8 cellular contexts compared by ENCODE assay signal in the genomic region with DNA sequence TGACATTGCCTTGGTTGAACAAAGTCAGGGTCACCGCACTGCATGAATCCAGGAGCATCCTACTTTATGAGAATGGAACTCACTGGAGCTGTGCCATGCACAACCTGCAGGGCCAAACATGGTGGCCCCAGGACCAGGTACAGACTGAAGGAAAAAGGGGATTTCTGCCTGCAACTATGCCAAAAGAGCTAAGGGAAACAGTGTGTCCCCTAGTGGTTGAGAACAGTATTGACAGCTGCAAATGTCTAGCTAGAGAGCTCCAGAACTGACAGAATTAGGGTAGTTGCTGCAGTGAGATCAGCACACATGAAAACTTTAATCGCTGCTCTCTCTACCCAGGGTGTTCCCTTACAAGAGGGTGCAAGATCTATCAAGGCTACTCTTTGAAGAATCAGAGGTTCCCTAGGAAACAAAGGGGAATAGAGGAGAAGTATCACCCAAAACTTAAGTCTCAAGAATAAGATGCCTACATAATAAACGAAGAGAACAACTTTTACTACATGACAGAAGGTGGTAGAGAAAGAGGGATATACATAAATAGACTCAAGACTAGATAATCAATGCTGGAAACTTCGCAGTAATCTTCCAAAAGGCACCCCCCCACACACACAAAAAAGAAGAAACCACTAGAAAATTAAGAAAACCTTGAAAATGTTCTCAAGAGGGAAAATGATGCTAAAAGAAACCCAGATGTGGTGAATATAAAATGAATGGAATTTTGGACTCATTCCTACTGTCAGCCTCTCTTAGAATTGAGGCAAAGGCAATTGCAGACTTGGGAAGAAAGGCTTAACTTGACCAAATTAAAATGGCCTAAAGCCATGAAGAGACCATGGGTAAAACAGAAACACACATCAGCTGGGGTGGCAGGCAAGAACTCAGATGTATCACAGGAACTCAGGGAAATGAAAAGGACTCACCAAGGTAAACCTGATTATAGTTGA. TPM values are rescaled to one million over a fixed set of nuclear protein-coding genes. Genes with fewer than 3 reads are reported as not detected.
DNase-seq lines count a peak whose midpoint lies in the region; ATAC-seq, FAIRE-seq and TF ChIP-seq lines count a peak whose summit lies in the region.

No MANE protein-coding gene starts in this region.

- TF ChIP-seq CTCF in A673 (conservative IDR thresholded peaks at IDR 0.05; ENCODE audit: low read depth, low read length) (peak; percentile 86), fibroblast of mammary gland (conservative IDR thresholded peaks at IDR 0.05; ENCODE audit: control insufficient read depth, insufficient read depth, low read depth, low read length) (peak; percentile 95), lower leg skin (IDR thresholded peaks at IDR 0.05) (no peak)

- DNase-seq in A673 (ENCODE audit: low spot score) (peak; percentile 47), KBM-7 (peak; percentile 51), fibroblast of mammary gland (ENCODE audit: low read depth) (peak; percentile 49), putamen (ENCODE audit: low spot score) (peak; percentile 8), GF-D8 (lab: John Stamatoyannopoulos, UW) (no peak), lower leg skin (ENCODE audit: low spot score in 2 of 2) (no peak)

- no TSS peak for BruUV-seq in A673 (replicated peaks; lab: Mats Ljungman, UMichigan)

- POLR2A ChIA-PET in A673 (lab: Charles Lee; ENCODE audit: low non-redundant PET) = no interaction called here

- WGBS in lower leg skin, 2 donors = 76 to 81% methylated on average over 4 of the region's 4 CpGs

- intact Hi-C loops in A673 (cut with micrococcal nuclease; ENCODE audit: unreplicated experiment) = no loop called here
- intact Hi-C loops in lower leg skin (cut with DNase I; ENCODE audit: low total_unique reads) = no loop called here

- peak; percentile 83 for ATAC-seq in SK-N-SH treated with all-trans-retinoic acid at 6 μM for 48 hours

- H3K27me3 ChIP-seq in A673 (replicated peaks; ENCODE audit: insufficient read depth, low read depth, low read length, poor library complexity) = no peaks in the 10 kb centered on the region

- FAIRE-seq in G401.6 (lab: Jason Lieb, UNC) = peak; percentile 73

- H3K9me3 ChIP-seq in A673 (ENCODE audit: low read depth, low read length, poor library complexity, severe bottlenecking) = no peaks in the 10 kb centered on the region

- no peak for TF ChIP-seq POLR2A in lower leg skin (IDR thresholded peaks at IDR 0.05)

- in situ Hi-C loops in KBM-7 (cut with MboI; ENCODE audit: low pct_unique_long_range_greater_than_20kb, low sequenced_read_pairs) = no loop called here

- no peak overlapping the region for H3K4me3 ChIP-seq in A673 (ENCODE audit: low read depth, low read length, poor library complexity, severe bottlenecking)
- H3K4me3 ChIP-seq in fibroblast of mammary gland (ENCODE audit: control insufficient read depth, low read depth, low read length) = no peak overlapping the region
- H3K4me3 ChIP-seq in lower leg skin (ENCODE audit: low read depth, poor library complexity, severe bottlenecking) = no peak overlapping the region

- no peaks in the 10 kb centered on the region for H3K36me3 ChIP-seq in A673 (ENCODE audit: insufficient read depth, low read length, poor library complexity, severe bottlenecking)

- CTCF ChIA-PET in A673 (lab: Charles Lee) = interaction anchor here (0.6 to 1.8 kb wide), 10 partner anchors 15 to 138 kb away, joined by 3 to 18 read pairs (median 5); no protein-coding TSS in a partner anchor

- no peaks in the 10 kb centered on the region for H3K4me1 ChIP-seq in A673 (ENCODE audit: insufficient read depth, low read length, poor library complexity, severe bottlenecking)

- H3K27ac ChIP-seq in A673 (ENCODE audit: low read depth, low read length, poor library complexity, severe bottlenecking) = no peak overlapping the region

TF ChIP-seq in SK-N-SH treated with all-trans-retinoic acid at 6 μM for 48 hours, 23 proteins besides CTCF, POLR2A, EP300 and RAD21:
- no peak for TF ChIP-seq OSR1 (CRISPR knock-in tag; IDR thresholded peaks at IDR 0.05)
- TF ChIP-seq ZNF565 (CRISPR knock-in tag; conservative IDR thresholded peaks at IDR 0.05; ENCODE audit: low read depth) = no peak
- no peak for TF ChIP-seq ZC3H10 (CRISPR knock-in tag; IDR thresholded peaks at IDR 0.05)
- TF ChIP-seq PPARA (CRISPR knock-in tag; IDR thresholded peaks at IDR 0.05; ENCODE audit: borderline replicate concordance) = no peak
- TF ChIP-seq TOX (CRISPR knock-in tag; IDR thresholded peaks at IDR 0.05; ENCODE audit: borderline replicate concordance) = no peak
- no peak for TF ChIP-seq ZNF70 (CRISPR knock-in tag; IDR thresholded peaks at IDR 0.05)
- TF ChIP-seq ESRRG (CRISPR knock-in tag; IDR thresholded peaks at IDR 0.05) = no peak
- no peak for TF ChIP-seq ISL1 (CRISPR knock-in tag; IDR thresholded peaks at IDR 0.05)
- TF ChIP-seq, protein P1, sequence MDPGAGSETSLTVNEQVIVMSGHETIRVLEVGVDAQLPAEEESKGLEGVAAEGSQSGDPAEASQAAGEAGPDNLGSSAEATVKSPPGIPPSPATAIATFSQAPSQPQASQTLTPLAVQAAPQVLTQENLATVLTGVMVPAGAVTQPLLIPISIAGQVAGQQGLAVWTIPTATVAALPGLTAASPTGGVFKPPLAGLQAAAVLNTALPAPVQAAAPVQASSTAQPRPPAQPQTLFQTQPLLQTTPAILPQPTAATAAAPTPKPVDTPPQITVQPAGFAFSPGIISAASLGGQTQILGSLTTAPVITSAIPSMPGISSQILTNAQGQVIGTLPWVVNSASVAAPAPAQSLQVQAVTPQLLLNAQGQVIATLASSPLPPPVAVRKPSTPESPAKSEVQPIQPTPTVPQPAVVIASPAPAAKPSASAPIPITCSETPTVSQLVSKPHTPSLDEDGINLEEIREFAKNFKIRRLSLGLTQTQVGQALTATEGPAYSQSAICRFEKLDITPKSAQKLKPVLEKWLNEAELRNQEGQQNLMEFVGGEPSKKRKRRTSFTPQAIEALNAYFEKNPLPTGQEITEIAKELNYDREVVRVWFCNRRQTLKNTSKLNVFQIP (CRISPR knock-in tag; IDR thresholded peaks at IDR 0.05; ENCODE audit: borderline replicate concordance, low read depth) = no peak
- TF ChIP-seq SNAI2 (CRISPR knock-in tag; IDR thresholded peaks at IDR 0.05) = no peak
- TF ChIP-seq, protein P2, sequence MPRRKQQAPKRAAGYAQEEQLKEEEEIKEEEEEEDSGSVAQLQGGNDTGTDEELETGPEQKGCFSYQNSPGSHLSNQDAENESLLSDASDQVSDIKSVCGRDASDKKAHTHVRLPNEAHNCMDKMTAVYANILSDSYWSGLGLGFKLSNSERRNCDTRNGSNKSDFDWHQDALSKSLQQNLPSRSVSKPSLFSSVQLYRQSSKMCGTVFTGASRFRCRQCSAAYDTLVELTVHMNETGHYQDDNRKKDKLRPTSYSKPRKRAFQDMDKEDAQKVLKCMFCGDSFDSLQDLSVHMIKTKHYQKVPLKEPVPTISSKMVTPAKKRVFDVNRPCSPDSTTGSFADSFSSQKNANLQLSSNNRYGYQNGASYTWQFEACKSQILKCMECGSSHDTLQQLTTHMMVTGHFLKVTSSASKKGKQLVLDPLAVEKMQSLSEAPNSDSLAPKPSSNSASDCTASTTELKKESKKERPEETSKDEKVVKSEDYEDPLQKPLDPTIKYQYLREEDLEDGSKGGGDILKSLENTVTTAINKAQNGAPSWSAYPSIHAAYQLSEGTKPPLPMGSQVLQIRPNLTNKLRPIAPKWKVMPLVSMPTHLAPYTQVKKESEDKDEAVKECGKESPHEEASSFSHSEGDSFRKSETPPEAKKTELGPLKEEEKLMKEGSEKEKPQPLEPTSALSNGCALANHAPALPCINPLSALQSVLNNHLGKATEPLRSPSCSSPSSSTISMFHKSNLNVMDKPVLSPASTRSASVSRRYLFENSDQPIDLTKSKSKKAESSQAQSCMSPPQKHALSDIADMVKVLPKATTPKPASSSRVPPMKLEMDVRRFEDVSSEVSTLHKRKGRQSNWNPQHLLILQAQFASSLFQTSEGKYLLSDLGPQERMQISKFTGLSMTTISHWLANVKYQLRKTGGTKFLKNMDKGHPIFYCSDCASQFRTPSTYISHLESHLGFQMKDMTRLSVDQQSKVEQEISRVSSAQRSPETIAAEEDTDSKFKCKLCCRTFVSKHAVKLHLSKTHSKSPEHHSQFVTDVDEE (CRISPR knock-in tag; IDR thresholded peaks at IDR 0.05) = no peak
- TF ChIP-seq, protein P3, sequence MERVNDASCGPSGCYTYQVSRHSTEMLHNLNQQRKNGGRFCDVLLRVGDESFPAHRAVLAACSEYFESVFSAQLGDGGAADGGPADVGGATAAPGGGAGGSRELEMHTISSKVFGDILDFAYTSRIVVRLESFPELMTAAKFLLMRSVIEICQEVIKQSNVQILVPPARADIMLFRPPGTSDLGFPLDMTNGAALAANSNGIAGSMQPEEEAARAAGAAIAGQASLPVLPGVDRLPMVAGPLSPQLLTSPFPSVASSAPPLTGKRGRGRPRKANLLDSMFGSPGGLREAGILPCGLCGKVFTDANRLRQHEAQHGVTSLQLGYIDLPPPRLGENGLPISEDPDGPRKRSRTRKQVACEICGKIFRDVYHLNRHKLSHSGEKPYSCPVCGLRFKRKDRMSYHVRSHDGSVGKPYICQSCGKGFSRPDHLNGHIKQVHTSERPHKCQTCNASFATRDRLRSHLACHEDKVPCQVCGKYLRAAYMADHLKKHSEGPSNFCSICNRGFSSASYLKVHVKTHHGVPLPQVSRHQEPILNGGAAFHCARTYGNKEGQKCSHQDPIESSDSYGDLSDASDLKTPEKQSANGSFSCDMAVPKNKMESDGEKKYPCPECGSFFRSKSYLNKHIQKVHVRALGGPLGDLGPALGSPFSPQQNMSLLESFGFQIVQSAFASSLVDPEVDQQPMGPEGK (CRISPR knock-in tag; IDR thresholded peaks at IDR 0.05; ENCODE audit: borderline replicate concordance) = no peak
- TF ChIP-seq, protein P4, sequence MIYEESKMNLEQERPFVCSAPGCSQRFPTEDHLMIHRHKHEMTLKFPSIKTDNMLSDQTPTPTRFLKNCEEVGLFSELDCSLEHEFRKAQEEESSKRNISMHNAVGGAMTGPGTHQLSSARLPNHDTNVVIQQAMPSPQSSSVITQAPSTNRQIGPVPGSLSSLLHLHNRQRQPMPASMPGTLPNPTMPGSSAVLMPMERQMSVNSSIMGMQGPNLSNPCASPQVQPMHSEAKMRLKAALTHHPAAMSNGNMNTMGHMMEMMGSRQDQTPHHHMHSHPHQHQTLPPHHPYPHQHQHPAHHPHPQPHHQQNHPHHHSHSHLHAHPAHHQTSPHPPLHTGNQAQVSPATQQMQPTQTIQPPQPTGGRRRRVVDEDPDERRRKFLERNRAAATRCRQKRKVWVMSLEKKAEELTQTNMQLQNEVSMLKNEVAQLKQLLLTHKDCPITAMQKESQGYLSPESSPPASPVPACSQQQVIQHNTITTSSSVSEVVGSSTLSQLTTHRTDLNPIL (CRISPR knock-in tag; IDR thresholded peaks at IDR 0.05; ENCODE audit: low read depth) = no peak

RNA-seq across cellular contexts. Expression of a gene that starts 43.7 kb away (rescaled TPM):
- total RNA-seq in A673 (2021) (0.15 TPM in 2 replicates), lower leg skin (under 1 TPM in 1 of 4 donors, not detected in 3; 0.30 TPM)

RNA-seq across cellular contexts. Expression of a gene that starts 56.2 kb away (rescaled TPM):
- total RNA-seq in A673 (2021) = 16.6 and 18.0 TPM in 2 replicates
- total RNA-seq in lower leg skin = 10 to 100 TPM; 13.2 to 20.9 (median 18.4) TPM

Comparison
In these comparisons a context has a peak if more than half of its experiments do, and no peak if none do; other contexts are left out.
1. DNase-seq: peak in A673 (single experiment), KBM-7 (single experiment), fibroblast of mammary gland (single experiment) and putamen (single experiment); none in GF-D8 (single experiment) and lower leg skin (0 of 2).
2. CTCF ChIP-seq: peak in A673 (single experiment) and fibroblast of mammary gland (single experiment); none in lower leg skin (0 of 3).